Comparison of ENCODE assay signal across 15 cellular contexts in genomic region chr2:68379184-68379708, GRCh38. TPM values are rescaled to one million over a fixed set of nuclear protein-coding genes. Genes with fewer than 3 reads are reported as not detected.
DNase-seq lines count a peak whose midpoint lies in the region; ATAC-seq and TF ChIP-seq lines count a peak whose summit lies in the region.
"Had no signal": no experiment of that assay in that cellular context is flagged by ENCODE, and none has a peak within 500 bp of the region (broad histone marks: within the 10 kb centered on the region; RNA-seq: fewer than 3 reads in every experiment).

No MANE protein-coding gene starts in this region.

- POLR2A ChIA-PET in activated CD8-positive, alpha-beta T cell treated with anti-CD3 and anti-CD28 coated beads, Interleukin-2, amount 10 ng/mL, durations not matched to agents 7 days and 5 days (lab: Charles Lee): interaction anchor here (0.6 to 1.5 kb wide), 2 partner anchors 10 to 568 kb away, joined by 3 to 9 read pairs; no protein-coding TSS in a partner anchor

- H3K27me3 ChIP-seq in vagina: no peaks in the 10 kb centered on the region
- H3K27me3 ChIP-seq: ovary, upper lobe of left lung had no signal

- no peak for TF ChIP-seq CTCF in vagina (IDR thresholded peaks at IDR 0.05)

- peak overlapping the region; percentile 61 for H3K27ac Mint-ChIP-seq in activated CD8-positive, alpha-beta T cell treated with anti-CD3 and anti-CD28 coated beads, Interleukin-2, amount 10 ng/mL, durations not matched to agents 7 days and 5 days
- H3K27ac Mint-ChIP-seq in stimulated activated memory B cell treated with anti-CD40 and anti-IgM and Interleukin-4, amounts not matched to agents 10 μg/mL and 1 μg/mL and 100 μg/mL, for 72 hours: peak overlapping the region; percentile 78

- DNase-seq in activated naive CD4-positive, alpha-beta T cell treated with Interleukin-2 at 50 U/mL for 16 hours: peak; percentile 28
- no peak for DNase-seq in activated naive CD4-positive, alpha-beta T cell (lab: John Stamatoyannopoulos, UW)
- DNase-seq in activated CD8-positive, alpha-beta T cell treated with anti-CD3 and anti-CD28 coated beads, Interleukin-2, amount 10 ng/mL, durations not matched to agents 7 days and 5 days: no peak
- DNase-seq in DMS53 (lab: John Stamatoyannopoulos, UW) (no peak), cerebellum (ENCODE audit: low spot score) (no peak), vagina (ENCODE audit: extremely low spot score in 2 of 2) (no peak)
- DNase-seq: foreskin keratinocyte, GF-D8, left ventricle myocardium superior, NCI-H446 treated with DMSO at 0.1 percent for 48 hours, ovary, upper lobe of left lung had no signal

- no peak overlapping the region for H3K27ac ChIP-seq in vagina
- H3K27ac ChIP-seq: foreskin keratinocyte, ovary had no signal

- ATAC-seq in HG02759 (IDR thresholded peaks at IDR 0.05; ENCODE audit: unreplicated experiment): peak; percentile 25
- ATAC-seq in activated CD8-positive, alpha-beta T cell treated with anti-CD3 and anti-CD28 coated beads, Interleukin-2, amount 10 ng/mL, durations not matched to agents 7 days and 5 days: peak; percentile 42
- ATAC-seq in stimulated activated memory B cell treated with anti-CD40 and anti-IgM and Interleukin-4, amounts not matched to agents 10 μg/mL and 1 μg/mL and 100 μg/mL, for 72 hours: no peak
- ATAC-seq: foreskin keratinocyte, left ventricle myocardium superior had no signal

- H3K9me3 ChIP-seq in vagina: no peaks in the 10 kb centered on the region
- H3K9me3 ChIP-seq: ovary, upper lobe of left lung had no signal

- CTCF ChIA-PET in activated CD8-positive, alpha-beta T cell treated with anti-CD3 and anti-CD28 coated beads, Interleukin-2, amount 10 ng/mL, durations not matched to agents 7 days and 5 days (lab: Charles Lee): interaction anchor here (0.6 to 1.9 kb wide), 6 partner anchors 11 to 87 kb away, joined by 3 to 6 read pairs (median 4); no protein-coding TSS in a partner anchor

- peak overlapping the region; percentile 7 for H3K4me3 Mint-ChIP-seq in activated CD8-positive, alpha-beta T cell treated with anti-CD3 and anti-CD28 coated beads, Interleukin-2, amount 10 ng/mL, durations not matched to agents 7 days and 5 days
- no peak overlapping the region for H3K4me3 Mint-ChIP-seq in stimulated activated memory B cell treated with anti-CD40 and anti-IgM and Interleukin-4, amounts not matched to agents 10 μg/mL and 1 μg/mL and 100 μg/mL, for 72 hours

- no peaks in the 10 kb centered on the region for H3K36me3 Mint-ChIP-seq in activated CD8-positive, alpha-beta T cell treated with anti-CD3 and anti-CD28 coated beads, Interleukin-2, amount 10 ng/mL, durations not matched to agents 7 days and 5 days (ENCODE audit: low read depth)
- H3K36me3 Mint-ChIP-seq in stimulated activated memory B cell treated with anti-CD40 and anti-IgM and Interleukin-4, amounts not matched to agents 10 μg/mL and 1 μg/mL and 100 μg/mL, for 72 hours: peaks cover 55% of the 10 kb centered on the region

- intact Hi-C loops in vagina (cut with DNase I): no loop called here

- H3K27me3 Mint-ChIP-seq in activated CD8-positive, alpha-beta T cell treated with anti-CD3 and anti-CD28 coated beads, Interleukin-2, amount 10 ng/mL, durations not matched to agents 7 days and 5 days (ENCODE audit: low read depth): peaks cover 3% of the 10 kb centered on the region
- no peaks in the 10 kb centered on the region for H3K27me3 Mint-ChIP-seq in stimulated activated memory B cell treated with anti-CD40 and anti-IgM and Interleukin-4, amounts not matched to agents 10 μg/mL and 1 μg/mL and 100 μg/mL, for 72 hours

- no peak for TF ChIP-seq POLR2A in vagina (IDR thresholded peaks at IDR 0.05)

- no peak overlapping the region for H3K4me3 ChIP-seq in vagina
- H3K4me3 ChIP-seq: ovary, upper lobe of left lung had no signal

- H3K4me1 ChIP-seq in vagina: no peaks in the 10 kb centered on the region
- H3K4me1 ChIP-seq: foreskin keratinocyte had no signal

- no peaks in the 10 kb centered on the region for H3K36me3 ChIP-seq in vagina
- H3K36me3 ChIP-seq: ovary had no signal

- no peaks in the 10 kb centered on the region for H3K9me3 Mint-ChIP-seq in activated CD8-positive, alpha-beta T cell treated with anti-CD3 and anti-CD28 coated beads, Interleukin-2, amount 10 ng/mL, durations not matched to agents 7 days and 5 days (ENCODE audit: insufficient read depth)
- no peaks in the 10 kb centered on the region for H3K9me3 Mint-ChIP-seq in stimulated activated memory B cell treated with anti-CD40 and anti-IgM and Interleukin-4, amounts not matched to agents 10 μg/mL and 1 μg/mL and 100 μg/mL, for 72 hours

- peaks cover 19% of the 10 kb centered on the region for H3K4me1 Mint-ChIP-seq in activated CD8-positive, alpha-beta T cell treated with anti-CD3 and anti-CD28 coated beads, Interleukin-2, amount 10 ng/mL, durations not matched to agents 7 days and 5 days (ENCODE audit: low read depth)
- H3K4me1 Mint-ChIP-seq in stimulated activated memory B cell treated with anti-CD40 and anti-IgM and Interleukin-4, amounts not matched to agents 10 μg/mL and 1 μg/mL and 100 μg/mL, for 72 hours: peaks cover 84% of the 10 kb centered on the region

RNA-seq across cellular contexts. Expression of gene PLEK, which starts 14.2 kb away (rescaled TPM):
- total RNA-seq in activated CD8-positive, alpha-beta T cell treated with anti-CD3 and anti-CD28 coated beads, Interleukin-2, amount 10 ng/mL, durations not matched to agents 7 days and 5 days: 1 to 10 TPM; 4.5 to 4.7 TPM
- total RNA-seq in cerebellum (2.7 TPM), vagina (4.4 TPM)
- total RNA-seq: foreskin keratinocyte, SK-MEL-5 had no signal

RNA-seq across cellular contexts. Expression of gene CNRIP1, which starts 59.5 kb away (rescaled TPM):
- not detected for total RNA-seq in activated CD8-positive, alpha-beta T cell treated with anti-CD3 and anti-CD28 coated beads, Interleukin-2, amount 10 ng/mL, durations not matched to agents 7 days and 5 days
- 39.8 TPM for total RNA-seq in cerebellum
- 43.2 TPM for total RNA-seq in vagina

Comparison
In these comparisons a context has a peak if more than half of its experiments do, and no peak if none do; other contexts are left out.
1. RNA of gene CNRIP1, which starts 59.5 kb away (total RNA-seq): 43.2 TPM in vagina (single experiment) and 39.8 TPM in cerebellum (single experiment); not detected in activated CD8-positive, alpha-beta T cell treated with anti-CD3 and anti-CD28 coated beads, Interleukin-2, amount 10 ng/mL, durations not matched to agents 7 days and 5 days; every median in the first group is over 10 times any median in the second.